Comparison of ENCODE assay signal across 10 cellular contexts in the genomic region with DNA sequence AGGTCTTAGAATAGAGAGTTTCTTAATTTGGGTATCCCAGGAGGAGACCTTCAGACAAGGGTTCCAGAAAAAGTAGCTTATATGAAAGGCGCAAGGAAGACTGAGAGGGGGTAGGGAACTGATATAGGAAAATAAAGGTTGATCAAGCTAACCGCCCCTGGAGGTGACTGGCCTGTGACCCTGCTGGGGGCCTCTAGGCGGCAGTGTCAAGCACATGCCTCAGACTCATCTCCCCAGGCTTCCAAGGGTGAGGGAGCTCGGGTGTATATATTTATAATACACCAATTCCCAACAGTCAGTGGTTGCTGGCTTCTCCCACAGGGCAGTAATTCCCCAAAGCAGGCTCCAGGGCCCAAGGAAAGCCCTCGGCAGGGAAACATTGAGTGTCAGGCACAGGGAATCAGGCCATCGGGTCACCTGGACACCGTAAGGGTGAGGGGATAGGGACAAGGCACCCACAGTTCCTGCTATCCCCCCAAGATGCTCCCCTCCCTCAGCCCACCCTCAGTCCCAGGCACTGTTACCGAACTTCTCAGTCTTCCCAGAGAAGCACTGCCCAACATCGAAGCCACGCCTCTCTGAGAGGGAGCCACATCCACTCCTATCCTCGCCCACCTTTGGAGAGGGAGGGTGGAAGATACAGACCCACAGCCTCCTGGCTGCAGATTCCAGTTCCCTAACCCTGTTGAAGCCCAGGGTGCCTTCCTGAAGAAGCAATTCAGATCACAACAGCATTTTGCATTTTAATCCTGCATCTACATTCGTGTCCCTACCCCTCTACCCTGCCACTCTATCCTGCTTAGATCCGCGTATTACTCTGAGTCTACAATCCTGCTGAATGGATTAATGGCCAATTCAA. TPM values are rescaled to one million over a fixed set of nuclear protein-coding genes. Genes with fewer than 3 reads are reported as not detected.
DNase-seq lines count a peak whose midpoint lies in the region; ATAC-seq, FAIRE-seq and TF ChIP-seq lines count a peak whose summit lies in the region.
"Had no signal": no experiment of that assay in that cellular context is flagged by ENCODE, and none has a peak within 500 bp of the region (broad histone marks: within the 10 kb centered on the region; RNA-seq: fewer than 3 reads in every experiment).

No MANE protein-coding gene starts in this region.

- H3K27me3 ChIP-seq in Loucy (ENCODE audit: insufficient read depth, low read length, poor library complexity, severe bottlenecking) = no peaks in the 10 kb centered on the region

- DNase-seq in CD14-positive monocyte (ENCODE audit: low spot score) = no peak
- peak; percentile 36 for DNase-seq in GM19239 (ENCODE audit: insufficient read length, low spot score)
- DNase-seq in fibroblast of villous mesenchyme (ENCODE audit: low read depth) = no peak
- no peak for DNase-seq in medulla oblongata (ENCODE audit: extremely low spot score)
- DNase-seq in NCI-H2227 (lab: John Stamatoyannopoulos, UW; ENCODE audit: unreplicated experiment) = no peak
- DNase-seq in NK-92 (lab: John Stamatoyannopoulos, UW; ENCODE audit: unreplicated experiment) = no peak

- H3K27me3 Mint-ChIP-seq in CD14-positive monocyte (ENCODE audit: low read depth in 3 of 3) = peaks cover 1 to 3% (median 2%) of the 10 kb centered on the region in 3 donors

- no peaks in the 10 kb centered on the region for H4K20me1 ChIP-seq in Loucy (ENCODE audit: insufficient read depth, low read length, poor library complexity, severe bottlenecking)

- no peak overlapping the region for H3K4me3 Mint-ChIP-seq in CD14-positive monocyte
- H3K4me3 Mint-ChIP-seq: stimulated activated naive CD8-positive, alpha-beta T cell treated with anti-CD3 and anti-CD28 coated beads, Interleukin-15, Interleukin-2, amounts not matched to agents 100 ng/mL and 50 ng/mL, for 24 hours had no signal

- no peaks in the 10 kb centered on the region for H3K9me2 ChIP-seq in Loucy (replicated peaks; ENCODE audit: low read depth, low read length)

- TF ChIP-seq CTCF in CD14-positive monocyte (IDR thresholded peaks at IDR 0.05) (peak; percentile 15), Loucy (conservative IDR thresholded peaks at IDR 0.05; ENCODE audit: low read length) (peak; percentile 57), fibroblast of villous mesenchyme (IDR thresholded peaks at IDR 0.05; ENCODE audit: insufficient read depth, low read depth, low read length) (peak; percentile 49)

- H3F3A ChIP-seq in Loucy (ENCODE audit: low read depth) = no peaks in the 10 kb centered on the region

- H3K36me3 Mint-ChIP-seq in CD14-positive monocyte = no peaks in the 10 kb centered on the region

- H3K27ac Mint-ChIP-seq in CD14-positive monocyte = no peak overlapping the region
- H3K27ac Mint-ChIP-seq: stimulated activated naive CD8-positive, alpha-beta T cell treated with anti-CD3 and anti-CD28 coated beads, Interleukin-15, Interleukin-2, amounts not matched to agents 100 ng/mL and 50 ng/mL, for 24 hours had no signal

- no peaks in the 10 kb centered on the region for H3K9me3 ChIP-seq in Loucy (ENCODE audit: insufficient read depth, low read depth, low read length)

- no peaks in the 10 kb centered on the region for H3K4me1 ChIP-seq in Loucy (ENCODE audit: insufficient read depth, low read length, poor library complexity, severe bottlenecking)
- H3K4me1 ChIP-seq: parathyroid adenoma had no signal

- H3K4me1 Mint-ChIP-seq in CD14-positive monocyte = no peaks in the 10 kb centered on the region

- H3K9ac ChIP-seq in Loucy (ENCODE audit: low read depth, low read length, poor library complexity, severe bottlenecking) = no peak overlapping the region
- H3K9ac ChIP-seq: parathyroid adenoma had no signal

- H3K4me3 ChIP-seq in Loucy (ENCODE audit: low read length, poor library complexity, severe bottlenecking) (no peak overlapping the region), fibroblast of villous mesenchyme (ENCODE audit: low read depth, low read length) (no peak overlapping the region)

- no peaks in the 10 kb centered on the region for H3K36me3 ChIP-seq in Loucy (ENCODE audit: insufficient read depth, low read length)

- ATAC-seq in HG02852 (IDR thresholded peaks at IDR 0.05; ENCODE audit: unreplicated experiment) = no peak

- intact Hi-C loops in CD14-positive monocyte (cut with micrococcal nuclease) = no loop called here

- no peak overlapping the region for H2AFZ ChIP-seq in Loucy (ENCODE audit: low read length)
- H2AFZ ChIP-seq: parathyroid adenoma had no signal

- no peaks in the 10 kb centered on the region for H3K79me2 ChIP-seq in Loucy (ENCODE audit: insufficient read depth, low read length)
- H3K79me2 ChIP-seq: parathyroid adenoma had no signal

- FAIRE-seq in GM19239 (lab: Jason Lieb, UNC) = no peak

- H3K9me3 Mint-ChIP-seq in CD14-positive monocyte = peaks cover 2 to 8% (median 6%) of the 10 kb centered on the region in 7 donors

- no peak overlapping the region for H3K4me2 ChIP-seq in Loucy (ENCODE audit: low read depth, low read length, poor library complexity, severe bottlenecking)

RNA-seq across cellular contexts. Expression of a gene that starts 19.5 kb away (rescaled TPM):
- polyA plus RNA-seq in CD14-positive monocyte = not detected
- total RNA-seq in fibroblast of villous mesenchyme = not detected in 2 replicates

RNA-seq across cellular contexts. Expression of a gene that starts 55.3 kb away (rescaled TPM):
- polyA plus RNA-seq in CD14-positive monocyte = under 1 TPM in 1 of 2 donors, not detected in 1; 0.07 TPM
- total RNA-seq in fibroblast of villous mesenchyme = 75.4 and 310 TPM in 2 replicates
